Comparison of ENCODE assay signal across 11 cellular contexts in the genomic region with DNA sequence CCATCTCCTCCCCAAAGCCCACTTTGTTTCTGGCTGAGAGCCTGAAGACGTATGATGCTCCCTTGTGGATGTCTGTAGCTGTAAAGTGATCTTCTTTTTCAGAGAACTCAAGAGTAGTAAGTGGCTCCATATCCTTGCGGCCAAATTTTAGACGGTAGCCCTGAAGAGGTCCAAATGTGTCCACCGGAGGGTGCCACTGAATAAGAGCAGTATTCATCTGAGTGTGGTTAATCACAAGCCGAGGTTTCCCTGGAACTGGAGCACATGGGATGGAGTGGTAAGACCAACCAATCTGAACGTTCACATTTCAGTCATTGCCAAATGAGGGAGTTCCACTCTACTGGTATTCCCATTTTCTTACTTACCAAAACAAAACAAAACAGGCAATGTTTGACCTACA.
DNase-seq lines count a peak whose midpoint lies in the region; ATAC-seq and TF ChIP-seq lines count a peak whose summit lies in the region.
"Had no signal": no experiment of that assay in that cellular context is flagged by ENCODE, and none has a peak within 500 bp of the region (broad histone marks: within the 10 kb centered on the region; RNA-seq: fewer than 3 reads in every experiment).

No MANE protein-coding gene starts in this region.

- no peaks in the 10 kb centered on the region for H3K4me1 ChIP-seq in SK-N-SH (ENCODE audit: control insufficient read depth in 1 of 2, insufficient read depth in 2 of 2, low read depth in 1 of 2, low read length in 1 of 2)
- no peaks in the 10 kb centered on the region for H3K4me1 ChIP-seq in RWPE2 (ENCODE audit: insufficient read depth, poor library complexity, severe bottlenecking)
- no peaks in the 10 kb centered on the region for H3K4me1 ChIP-seq in heart right ventricle
- H3K4me1 ChIP-seq in thoracic aorta (ENCODE audit: control insufficient read depth in 1 of 2, low read depth in 2 of 2): no peaks in the 10 kb centered on the region

- H3K4me1 Mint-ChIP-seq in activated CD4-positive, alpha-beta memory T cell treated with anti-CD3 and anti-CD28 coated beads for 36 hours (ENCODE audit: low read depth): no peaks in the 10 kb centered on the region

- DNase-seq in SK-N-SH (peak; percentile 8), RWPE2 (ENCODE audit: low spot score) (no peak), heart right ventricle (peak in 1 of 2 donors; percentile 25), thoracic aorta (ENCODE audit: low spot score) (no peak), NCI-H187 treated with DMSO at 0.1 percent for 48 hours (lab: John Stamatoyannopoulos, UW) (no peak), NOMO-1 (lab: John Stamatoyannopoulos, UW; ENCODE audit: unreplicated experiment in 2 of 2) (no peak)
- no peak for DNase-seq in activated CD4-positive, alpha-beta memory T cell treated with anti-CD3 and anti-CD28 coated beads for 36 hours
- DNase-seq: effector CD4-positive, alpha-beta T cell had no signal

- TF ChIP-seq CTCF in SK-N-SH (IDR thresholded peaks at IDR 0.05) (peak; percentile 33), RWPE2 (IDR thresholded peaks at IDR 0.05; ENCODE audit: poor library complexity, severe bottlenecking) (peak; percentile 26), heart right ventricle (IDR thresholded peaks at IDR 0.05) (peak; percentile 5 to 58 (median 48)), thoracic aorta (IDR thresholded peaks at IDR 0.05) (peak; percentile 40)

- H3K27me3 ChIP-seq in SK-N-SH (ENCODE audit: insufficient read depth) (no peaks in the 10 kb centered on the region), RWPE2 (ENCODE audit: insufficient read depth, poor library complexity, severe bottlenecking) (no peaks in the 10 kb centered on the region), heart right ventricle (no peaks in the 10 kb centered on the region), thoracic aorta (replicated peaks; ENCODE audit: insufficient read depth) (no peaks in the 10 kb centered on the region)

- peak; percentile 47 for TF ChIP-seq RAD21 in SK-N-SH (IDR thresholded peaks at IDR 0.05; ENCODE audit: low read length)

- H3K9me2 ChIP-seq in SK-N-SH: no peaks in the 10 kb centered on the region

- intact Hi-C loops in heart right ventricle (cut with DNase I): loop anchor here in 7 of 10 donors (2.0 to 10.0 kb wide), 6 partner anchors 369 to 519 kb away; no protein-coding TSS in a partner anchor
- intact Hi-C loops in activated CD4-positive, alpha-beta memory T cell treated with anti-CD3 and anti-CD28 coated beads for 36 hours (cut with micrococcal nuclease): no loop called here

- no peaks in the 10 kb centered on the region for H4K20me1 ChIP-seq in SK-N-SH (ENCODE audit: insufficient read depth)

- H3K79me2 ChIP-seq in SK-N-SH (ENCODE audit: insufficient read depth): no peaks in the 10 kb centered on the region

- H3K9ac ChIP-seq in SK-N-SH: no peak overlapping the region

- H3F3A ChIP-seq in SK-N-SH (replicated peaks; ENCODE audit: insufficient read depth): no peaks in the 10 kb centered on the region

- no peak overlapping the region for H2AFZ ChIP-seq in SK-N-SH (ENCODE audit: low read depth)

- CTCF ChIA-PET in SK-N-SH (lab: Yijun Ruan, JAX): interaction anchor here (1.0 kb wide), 2 partner anchors 9 to 410 kb away, joined by 4 read pairs; no protein-coding TSS in a partner anchor
- CTCF ChIA-PET in activated CD4-positive, alpha-beta memory T cell treated with anti-CD3 and anti-CD28 coated beads for 36 hours (lab: Charles Lee): no interaction called here

- no peak overlapping the region for H3K4me3 Mint-ChIP-seq in activated CD4-positive, alpha-beta memory T cell treated with anti-CD3 and anti-CD28 coated beads for 36 hours
- H3K4me3 Mint-ChIP-seq: B cell had no signal

- H3K27me3 Mint-ChIP-seq in activated CD4-positive, alpha-beta memory T cell treated with anti-CD3 and anti-CD28 coated beads for 36 hours: peaks cover 3% of the 10 kb centered on the region
- H3K27me3 Mint-ChIP-seq: B cell had no signal

- TF ChIP-seq EP300 in SK-N-SH (IDR thresholded peaks at IDR 0.05; ENCODE audit: borderline replicate concordance in 1 of 2, low read depth in 1 of 2, low read length in 1 of 2): no peak

- ATAC-seq in SK-N-SH treated with all-trans-retinoic acid at 6 μM for 48 hours (no peak), RWPE2 (ENCODE audit: low read depth) (no peak), heart right ventricle (peak; percentile 67 to 81 (median 78)), thoracic aorta (ENCODE audit: insufficient number of reproducible peaks, low FRiP score, low read depth) (no peak)
- ATAC-seq: HCT116 had no signal

- no peak overlapping the region for H3K4me2 ChIP-seq in SK-N-SH

- 61% methylated on average over 6 of the region's 6 CpGs for WGBS in SK-N-SH (ENCODE audit: low lambda C conversion rate)
- 53 to 58% methylated on average over 6 of the region's 6 CpGs for WGBS in heart right ventricle, 2 donors

- POLR2A ChIA-PET in SK-N-SH (lab: Yijun Ruan, JAX): no interaction called here
- POLR2A ChIA-PET in activated CD4-positive, alpha-beta memory T cell treated with anti-CD3 and anti-CD28 coated beads for 36 hours (lab: Charles Lee): no interaction called here

- H3K36me3 Mint-ChIP-seq in activated CD4-positive, alpha-beta memory T cell treated with anti-CD3 and anti-CD28 coated beads for 36 hours: no peaks in the 10 kb centered on the region

- no peaks in the 10 kb centered on the region for H3K9me3 Mint-ChIP-seq in activated CD4-positive, alpha-beta memory T cell treated with anti-CD3 and anti-CD28 coated beads for 36 hours

- H3K27ac Mint-ChIP-seq in activated CD4-positive, alpha-beta memory T cell treated with anti-CD3 and anti-CD28 coated beads for 36 hours: no peak overlapping the region
- H3K27ac Mint-ChIP-seq: B cell had no signal

- no peaks in the 10 kb centered on the region for H3K36me3 ChIP-seq in SK-N-SH (replicated peaks in 1 of 2; ENCODE audit: control insufficient read depth in 1 of 2, insufficient read depth in 2 of 2, low read length in 1 of 2)
- no peaks in the 10 kb centered on the region for H3K36me3 ChIP-seq in RWPE2 (ENCODE audit: low read depth)
- H3K36me3 ChIP-seq in heart right ventricle: peaks cover 0 to 15% (median 0%) of the 10 kb centered on the region in 9 donors
- H3K36me3 ChIP-seq in thoracic aorta: peaks cover 4% of the 10 kb centered on the region

- H3K27ac ChIP-seq in SK-N-SH (ENCODE audit: low read depth in 2 of 2, low read length in 1 of 2) (no peak overlapping the region), RWPE2 (ENCODE audit: poor library complexity, severe bottlenecking) (no peak overlapping the region), heart right ventricle (no peak overlapping the region), thoracic aorta (no peak overlapping the region)

- H3K4me3 ChIP-seq in SK-N-SH (ENCODE audit: low read depth in 2 of 2, low read length in 1 of 2) (no peak overlapping the region), RWPE2 (ENCODE audit: severe bottlenecking) (no peak overlapping the region), heart right ventricle (no peak overlapping the region), thoracic aorta (no peak overlapping the region)

- H3K9me3 ChIP-seq in SK-N-SH (no peaks in the 10 kb centered on the region), RWPE2 (ENCODE audit: severe bottlenecking) (no peaks in the 10 kb centered on the region), heart right ventricle (no peaks in the 10 kb centered on the region), thoracic aorta (no peaks in the 10 kb centered on the region)

TF ChIP-seq in SK-N-SH, 30 proteins besides CTCF, POLR2A, EP300 and RAD21:
- no peak for TF ChIP-seq ELF1 (IDR thresholded peaks at IDR 0.05)

TF ChIP-seq in SK-N-SH treated with all-trans-retinoic acid at 6 μM for 48 hours, 23 proteins besides CTCF, POLR2A, EP300 and RAD21:
- TF ChIP-seq TCF4 (CRISPR knock-in tag; IDR thresholded peaks at IDR 0.05; ENCODE audit: borderline replicate concordance): no peak
- TF ChIP-seq, protein P1, sequence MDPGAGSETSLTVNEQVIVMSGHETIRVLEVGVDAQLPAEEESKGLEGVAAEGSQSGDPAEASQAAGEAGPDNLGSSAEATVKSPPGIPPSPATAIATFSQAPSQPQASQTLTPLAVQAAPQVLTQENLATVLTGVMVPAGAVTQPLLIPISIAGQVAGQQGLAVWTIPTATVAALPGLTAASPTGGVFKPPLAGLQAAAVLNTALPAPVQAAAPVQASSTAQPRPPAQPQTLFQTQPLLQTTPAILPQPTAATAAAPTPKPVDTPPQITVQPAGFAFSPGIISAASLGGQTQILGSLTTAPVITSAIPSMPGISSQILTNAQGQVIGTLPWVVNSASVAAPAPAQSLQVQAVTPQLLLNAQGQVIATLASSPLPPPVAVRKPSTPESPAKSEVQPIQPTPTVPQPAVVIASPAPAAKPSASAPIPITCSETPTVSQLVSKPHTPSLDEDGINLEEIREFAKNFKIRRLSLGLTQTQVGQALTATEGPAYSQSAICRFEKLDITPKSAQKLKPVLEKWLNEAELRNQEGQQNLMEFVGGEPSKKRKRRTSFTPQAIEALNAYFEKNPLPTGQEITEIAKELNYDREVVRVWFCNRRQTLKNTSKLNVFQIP (CRISPR knock-in tag; IDR thresholded peaks at IDR 0.05; ENCODE audit: borderline replicate concordance, low read depth): no peak
- TF ChIP-seq CSDC2 (CRISPR knock-in tag; IDR thresholded peaks at IDR 0.05): no peak
- TF ChIP-seq OSR1 (CRISPR knock-in tag; IDR thresholded peaks at IDR 0.05): no peak
- no peak for TF ChIP-seq ZNF70 (CRISPR knock-in tag; IDR thresholded peaks at IDR 0.05)
- TF ChIP-seq TOX (CRISPR knock-in tag; IDR thresholded peaks at IDR 0.05; ENCODE audit: borderline replicate concordance): no peak
- TF ChIP-seq, protein P2, sequence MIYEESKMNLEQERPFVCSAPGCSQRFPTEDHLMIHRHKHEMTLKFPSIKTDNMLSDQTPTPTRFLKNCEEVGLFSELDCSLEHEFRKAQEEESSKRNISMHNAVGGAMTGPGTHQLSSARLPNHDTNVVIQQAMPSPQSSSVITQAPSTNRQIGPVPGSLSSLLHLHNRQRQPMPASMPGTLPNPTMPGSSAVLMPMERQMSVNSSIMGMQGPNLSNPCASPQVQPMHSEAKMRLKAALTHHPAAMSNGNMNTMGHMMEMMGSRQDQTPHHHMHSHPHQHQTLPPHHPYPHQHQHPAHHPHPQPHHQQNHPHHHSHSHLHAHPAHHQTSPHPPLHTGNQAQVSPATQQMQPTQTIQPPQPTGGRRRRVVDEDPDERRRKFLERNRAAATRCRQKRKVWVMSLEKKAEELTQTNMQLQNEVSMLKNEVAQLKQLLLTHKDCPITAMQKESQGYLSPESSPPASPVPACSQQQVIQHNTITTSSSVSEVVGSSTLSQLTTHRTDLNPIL (CRISPR knock-in tag; IDR thresholded peaks at IDR 0.05; ENCODE audit: low read depth): no peak
- no peak for TF ChIP-seq PPARA (CRISPR knock-in tag; IDR thresholded peaks at IDR 0.05; ENCODE audit: borderline replicate concordance)
- TF ChIP-seq ZNF565 (CRISPR knock-in tag; conservative IDR thresholded peaks at IDR 0.05; ENCODE audit: low read depth): no peak
- no peak for TF ChIP-seq ZFP3 (CRISPR knock-in tag; IDR thresholded peaks at IDR 0.05)
- no peak for TF ChIP-seq ZC3H10 (CRISPR knock-in tag; IDR thresholded peaks at IDR 0.05)
TF ChIP-seq in SK-N-SH treated with all-trans-retinoic acid at 6 μM for 48 hours: peak in this region for 0.

Comparison
In these comparisons a context has a peak if more than half of its experiments do, and no peak if none do; other contexts are left out.
1. ATAC-seq: peak in heart right ventricle (8 of 8); none in SK-N-SH treated with all-trans-retinoic acid at 6 μM for 48 hours (single experiment), RWPE2 (single experiment) and thoracic aorta (single experiment).
2. Peak in every context shown above with its lines, with median percentiles within 50 percentile points of each other: CTCF ChIP-seq.